Comparison of ENCODE assay signal across 14 cellular contexts in genomic region chr5:134053314-134053839, GRCh38. TPM values are rescaled to one million over a fixed set of nuclear protein-coding genes. Genes with fewer than 3 reads are reported as not detected.
A peak's percentile ranks its signal among the peaks of the same experiment; 100 is the strongest.
DNase-seq lines count a peak whose midpoint lies in the region; ATAC-seq and TF ChIP-seq lines count a peak whose summit lies in the region.
"Had no signal": no experiment of that assay in that cellular context is flagged by ENCODE, and none has a peak within 500 bp of the region (broad histone marks: within the 10 kb centered on the region; RNA-seq: fewer than 3 reads in every experiment).

No MANE protein-coding gene starts in this region.

- H3K4me3 Mint-ChIP-seq in H9, result no peak overlapping the region; a peak in 1 of 5 replicates
- H3K4me3 Mint-ChIP-seq in activated naive CD8-positive, alpha-beta T cell, result peak overlapping the region; percentile 39

- no peak overlapping the region for H3K14ac ChIP-seq in H9 (ENCODE audit: insufficient read depth, low read length)

- H2BK12ac ChIP-seq in H9 (ENCODE audit: insufficient read length, low read depth, low read length), result no peak overlapping the region

- POLR2A ChIA-PET in A673 (lab: Charles Lee; ENCODE audit: low non-redundant PET), result no interaction called here

- no peaks in the 10 kb centered on the region for H3K23me2 ChIP-seq in H9 (ENCODE audit: insufficient read length, low read depth, low read length, poor library complexity, severe bottlenecking)

- H3K27me3 ChIP-seq in A673 (replicated peaks; ENCODE audit: insufficient read depth, low read depth, low read length, poor library complexity), result no peaks in the 10 kb centered on the region
- H3K27me3 ChIP-seq in H9 (ENCODE audit: insufficient read depth, low read length), result no peaks in the 10 kb centered on the region
- H3K27me3 ChIP-seq in lower lobe of right lung (ENCODE audit: low read depth), result no peaks in the 10 kb centered on the region
- H3K27me3 ChIP-seq: BE2C, brain microvascular endothelial cell, stomach had no signal

- H3K27ac Mint-ChIP-seq in H9, result peak overlapping the region in 1 of 3 experiments; percentile 71; a peak in 2 of 7 replicates
- H3K27ac Mint-ChIP-seq in activated naive CD8-positive, alpha-beta T cell, result peak overlapping the region; percentile 74

- peaks cover 0 to 2% of the 10 kb centered on the region in 2 experiments; a peak in 1 of 5 replicates for H3K9me3 Mint-ChIP-seq in H9
- H3K9me3 Mint-ChIP-seq in activated naive CD8-positive, alpha-beta T cell (ENCODE audit: low read depth), result no peaks in the 10 kb centered on the region

- no peak overlapping the region for H2BK20ac ChIP-seq in H9 (ENCODE audit: low read depth, low read length, poor library complexity, severe bottlenecking)

- H4K5ac ChIP-seq in H9 (ENCODE audit: insufficient read length, low read depth, low read length), result no peak overlapping the region

- DNase-seq in A673 (ENCODE audit: low spot score) (no peak), H9 (peak; percentile 63), lower lobe of right lung (no peak), H4 (ENCODE audit: low spot score) (no peak), T-helper 9 cell (no peak)
- no peak for DNase-seq in stimulated activated naive CD4-positive, alpha-beta T cell (lab: John Stamatoyannopoulos, UW)
- DNase-seq: BE2C, brain microvascular endothelial cell, hypothalamus, NCI-H1930, stomach, T-helper 2 cell had no signal

- no peak overlapping the region for H2AFZ ChIP-seq in H9 (ENCODE audit: low read length)

- BruUV-seq in A673 (replicated peaks; lab: Mats Ljungman, UMichigan), result no TSS peak

- H2BK5ac ChIP-seq in H9 (ENCODE audit: insufficient read length, low read length), result no peak overlapping the region

- no peak overlapping the region for H3K9ac ChIP-seq in H9 (ENCODE audit: extremely low read depth, insufficient read length, low read length)

- CTCF ChIA-PET in A673 (lab: Charles Lee), result interaction anchor here (0.6 to 1.0 kb wide), 3 partner anchors 14 to 57 kb away, joined by 3 to 13 read pairs (median 5); no protein-coding TSS in a partner anchor

- H3K23ac ChIP-seq in H9 (ENCODE audit: insufficient read length, low read depth, low read length), result no peak overlapping the region

- H3T11ph ChIP-seq in H9 (ENCODE audit: low read length), result no peak overlapping the region

- H2AK5ac ChIP-seq in H9 (ENCODE audit: insufficient read length, low read length), result no peak overlapping the region

- intact Hi-C loops in A673 (cut with micrococcal nuclease; ENCODE audit: unreplicated experiment) (loop anchor here (5.0 kb wide), 1 partner anchor 49 kb away; no protein-coding TSS in a partner anchor), lower lobe of right lung (cut with DNase I) (no loop called here)

- H3K79me2 ChIP-seq in H9 (ENCODE audit: insufficient read depth, low read length), result no peaks in the 10 kb centered on the region

- H3K27ac ChIP-seq in A673 (ENCODE audit: low read depth, low read length, poor library complexity, severe bottlenecking), result peak overlapping the region; percentile 25
- H3K27ac ChIP-seq in H9 (ENCODE audit: insufficient read length, low read depth, low read length), result no peak overlapping the region
- no peak overlapping the region for H3K27ac ChIP-seq in lower lobe of right lung
- H3K27ac ChIP-seq: brain microvascular endothelial cell, stomach had no signal

- H2BK15ac ChIP-seq in H9 (ENCODE audit: low read depth, low read length), result no peak overlapping the region

- WGBS in H9 (ENCODE audit: extremely low coverage, insufficient read length, low lambda C conversion rate), result no CpG with 5 or more reads among the region's 8 CpGs

- peaks cover 48 to 51% of the 10 kb centered on the region in 2 experiments for H3K4me1 Mint-ChIP-seq in H9
- H3K4me1 Mint-ChIP-seq in activated naive CD8-positive, alpha-beta T cell (ENCODE audit: low read depth), result peaks cover 46% of the 10 kb centered on the region

- H3K4me3 ChIP-seq in A673 (ENCODE audit: low read depth, low read length, poor library complexity, severe bottlenecking), result no peak overlapping the region
- H3K4me3 ChIP-seq in lower lobe of right lung, result no peak overlapping the region
- H3K4me3 ChIP-seq: stomach had no signal

- no peaks in the 10 kb centered on the region for H3K79me1 ChIP-seq in H9 (ENCODE audit: insufficient read depth, low read depth, low read length, poor library complexity, severe bottlenecking)

- H3K9me3 ChIP-seq in A673 (ENCODE audit: low read depth, low read length, poor library complexity, severe bottlenecking) (no peaks in the 10 kb centered on the region), H9 (ENCODE audit: control insufficient read depth, low read depth, low read length) (no peaks in the 10 kb centered on the region), lower lobe of right lung (no peaks in the 10 kb centered on the region)
- H3K9me3 ChIP-seq: BE2C, stomach had no signal

- no peak overlapping the region for H3K4ac ChIP-seq in H9 (ENCODE audit: low read depth, low read length)

- peak; percentile 19 to 33 for ATAC-seq in lower lobe of right lung
- no peak for ATAC-seq in GM21528 (IDR thresholded peaks at IDR 0.05; ENCODE audit: low FRiP score, unreplicated experiment)

- H3K4me1 ChIP-seq in A673 (ENCODE audit: insufficient read depth, low read length, poor library complexity, severe bottlenecking) (peaks cover 17% of the 10 kb centered on the region), H9 (ENCODE audit: insufficient read depth, low read length) (peaks cover 13% of the 10 kb centered on the region; the same call in 1 of the 2 replicates), lower lobe of right lung (no peaks in the 10 kb centered on the region)
- H3K4me1 ChIP-seq: BE2C had no signal

- H2BK120ac ChIP-seq in H9 (ENCODE audit: low read depth, low read length, poor library complexity, severe bottlenecking), result no peak overlapping the region

- no peaks in the 10 kb centered on the region for H3K36me3 Mint-ChIP-seq in H9 (ENCODE audit: insufficient read depth in 1 of 3, low read depth in 3 of 3)
- no peaks in the 10 kb centered on the region for H3K36me3 Mint-ChIP-seq in activated naive CD8-positive, alpha-beta T cell

- TF ChIP-seq CTCF in A673 (conservative IDR thresholded peaks at IDR 0.05; ENCODE audit: low read depth, low read length) (no peak), H9 (conservative IDR thresholded peaks at IDR 0.05) (peak; percentile 46; the same call in 2 of the 3 replicates), lower lobe of right lung (IDR thresholded peaks at IDR 0.05) (no peak)

- H4K91ac ChIP-seq in H9 (ENCODE audit: insufficient read length, low read depth, low read length), result no peak overlapping the region

- no peak overlapping the region for H3K18ac ChIP-seq in H9 (ENCODE audit: insufficient read length, low read depth, low read length)

- no peak overlapping the region for H3K4me2 ChIP-seq in H9 (ENCODE audit: insufficient read depth, insufficient read length, low read length)

- H3K36me3 ChIP-seq in A673 (ENCODE audit: insufficient read depth, low read length, poor library complexity, severe bottlenecking) (no peaks in the 10 kb centered on the region), lower lobe of right lung (no peaks in the 10 kb centered on the region)
- H3K36me3 ChIP-seq: BE2C, brain microvascular endothelial cell, stomach had no signal

- peaks cover 18% of the 10 kb centered on the region for H3K27me3 Mint-ChIP-seq in H9 (ENCODE audit: low read depth)
- no peaks in the 10 kb centered on the region for H3K27me3 Mint-ChIP-seq in activated naive CD8-positive, alpha-beta T cell

- H4K20me1 ChIP-seq in H9 (ENCODE audit: control insufficient read depth, insufficient read depth, insufficient read length), result no peaks in the 10 kb centered on the region

- no peak overlapping the region for H3K56ac ChIP-seq in H9 (ENCODE audit: insufficient read length, low read depth, low read length)

- H4K8ac ChIP-seq in H9 (replicated peaks; ENCODE audit: insufficient read length, low read depth, low read length), result no peak overlapping the region

RNA-seq across cellular contexts. Expression of gene VDAC1, which starts 48.6 kb away (rescaled TPM):
- total RNA-seq in A673 (2021) (354 and 367 TPM in 2 replicates), H9 (2021) (206 and 208 TPM in 2 replicates), lower lobe of right lung (125 TPM)
- 732 and 750 TPM in 2 replicates for total RNA-seq in H4 (2014; rRNA removed; shearing (Covaris generic))
